ENCODE assay signal across 13 cellular contexts in genomic region chr1:198637915-198638437, GRCh38. TPM values are rescaled to one million over a fixed set of nuclear protein-coding genes. Genes with fewer than 3 reads are reported as not detected.
DNase-seq lines count a peak whose midpoint lies in the region; ATAC-seq, FAIRE-seq and TF ChIP-seq lines count a peak whose summit lies in the region.
"Had no signal": no experiment of that assay in that cellular context is flagged by ENCODE, and none has a peak within 500 bp of the region (broad histone marks: within the 10 kb centered on the region; RNA-seq: fewer than 3 reads in every experiment).

No MANE protein-coding gene starts in this region.

- H3K4me2 ChIP-seq in OCI-LY7 (ENCODE audit: low read length): peak overlapping the region; percentile 96

- POLR2A ChIA-PET in activated CD4-positive, alpha-beta T cell treated with anti-CD3 and anti-CD28 coated beads, Interleukin-2, amount 10 ng/mL, durations not matched to agents 7 days and 5 days (lab: Charles Lee): interaction anchor here (0.6 to 1.9 kb wide), 4 partner anchors 13 to 329 kb away, joined by 3 to 5 read pairs (median 4); no protein-coding TSS in a partner anchor
- POLR2A ChIA-PET in OCI-LY7 (lab: Charles Lee) (interaction anchor here (0.7 to 12.5 kb wide), 27 partner anchors 8 to 294 kb away, joined by 3 to 405 read pairs (median 6); partner anchors contain the start of gene ATP6V1G3), GM10248 (lab: Yijun Ruan, JAX) (no interaction called here)

- CTCF ChIA-PET in activated CD4-positive, alpha-beta T cell treated with anti-CD3 and anti-CD28 coated beads, Interleukin-2, amount 10 ng/mL, durations not matched to agents 7 days and 5 days (lab: Charles Lee): interaction anchor here (6.0 to 10.6 kb wide), 2 partner anchors 12 to 16 kb away, joined by 46 to 109 read pairs; no protein-coding TSS in a partner anchor
- CTCF ChIA-PET in OCI-LY7 (lab: Charles Lee; ENCODE audit: unreplicated experiment) (interaction anchor here (0.5 to 1.4 kb wide), 2 partner anchors 16 to 41 kb away, joined by 3 to 7 read pairs; no protein-coding TSS in a partner anchor), GM10248 (lab: Yijun Ruan, JAX) (interaction anchor here (1.6 to 5.0 kb wide), 2 partner anchors 16 to 29 kb away, joined by 4 to 24 read pairs; no protein-coding TSS in a partner anchor)

- H3K9me2 ChIP-seq in OCI-LY7 (ENCODE audit: insufficient read depth, low read length): no peaks in the 10 kb centered on the region

- H3K4me1 ChIP-seq in OCI-LY7 (ENCODE audit: insufficient read depth, low read length, poor library complexity, severe bottlenecking): peaks cover 62% of the 10 kb centered on the region

- H3K36me3 Mint-ChIP-seq in activated CD4-positive, alpha-beta T cell treated with anti-CD3 and anti-CD28 coated beads, Interleukin-2, amount 10 ng/mL, durations not matched to agents 7 days and 5 days (ENCODE audit: low read depth): peaks cover 54% of the 10 kb centered on the region
- peaks cover 50% of the 10 kb centered on the region for H3K36me3 Mint-ChIP-seq in stimulated activated effector memory CD8-positive, alpha-beta T cell treated with anti-CD3 and anti-CD28 coated beads, Interleukin-12 subunit alpha, Interleukin-12 subunit beta, amount 100 ng/mL, for 72 hours
- H3K36me3 Mint-ChIP-seq: type B pancreatic cell had no signal

- intact Hi-C loops in OCI-LY7 (cut with micrococcal nuclease; ENCODE audit: unreplicated experiment): loop anchor here (1.0 to 2.0 kb wide), 3 partner anchors 19 to 295 kb away; no protein-coding TSS in a partner anchor
- intact Hi-C loops in cardiac septum (cut with DNase I): no loop called here

- FAIRE-seq in colon (lab: Jason Lieb, UNC): peak; percentile 38

- H3K27me3 Mint-ChIP-seq in activated CD4-positive, alpha-beta T cell treated with anti-CD3 and anti-CD28 coated beads, Interleukin-2, amount 10 ng/mL, durations not matched to agents 7 days and 5 days: no peaks in the 10 kb centered on the region
- H3K27me3 Mint-ChIP-seq: type B pancreatic cell had no signal

- peak overlapping the region; percentile 84 for H3K4me3 Mint-ChIP-seq in activated CD4-positive, alpha-beta T cell treated with anti-CD3 and anti-CD28 coated beads, Interleukin-2, amount 10 ng/mL, durations not matched to agents 7 days and 5 days
- peak overlapping the region; percentile 67 for H3K4me3 Mint-ChIP-seq in stimulated activated effector memory CD8-positive, alpha-beta T cell treated with anti-CD3 and anti-CD28 coated beads, Interleukin-12 subunit alpha, Interleukin-12 subunit beta, amount 100 ng/mL, for 72 hours
- H3K4me3 Mint-ChIP-seq: type B pancreatic cell had no signal

- peak overlapping the region; percentile 96 for H3K27ac ChIP-seq in OCI-LY7 (ENCODE audit: low read depth, low read length, poor library complexity, severe bottlenecking)
- H3K27ac ChIP-seq: cardiac muscle cell had no signal

- H3K27ac Mint-ChIP-seq in activated CD4-positive, alpha-beta T cell treated with anti-CD3 and anti-CD28 coated beads, Interleukin-2, amount 10 ng/mL, durations not matched to agents 7 days and 5 days: peak overlapping the region; percentile 95
- H3K27ac Mint-ChIP-seq in stimulated activated effector memory CD8-positive, alpha-beta T cell treated with anti-CD3 and anti-CD28 coated beads, Interleukin-12 subunit alpha, Interleukin-12 subunit beta, amount 100 ng/mL, for 72 hours: peak overlapping the region; percentile 98
- H3K27ac Mint-ChIP-seq: type B pancreatic cell had no signal

- peaks cover 49% of the 10 kb centered on the region for H3K79me2 ChIP-seq in OCI-LY7 (ENCODE audit: insufficient read depth, low read depth, low read length)

- H3K36me3 ChIP-seq in OCI-LY7 (ENCODE audit: insufficient read depth, low read length): peaks cover 38% of the 10 kb centered on the region
- H3K36me3 ChIP-seq: cardiac muscle cell had no signal

- peaks cover 53% of the 10 kb centered on the region for H3K4me1 Mint-ChIP-seq in activated CD4-positive, alpha-beta T cell treated with anti-CD3 and anti-CD28 coated beads, Interleukin-2, amount 10 ng/mL, durations not matched to agents 7 days and 5 days
- H3K4me1 Mint-ChIP-seq in stimulated activated effector memory CD8-positive, alpha-beta T cell treated with anti-CD3 and anti-CD28 coated beads, Interleukin-12 subunit alpha, Interleukin-12 subunit beta, amount 100 ng/mL, for 72 hours: peaks cover 47% of the 10 kb centered on the region

- DNase-seq in activated CD4-positive, alpha-beta T cell treated with anti-CD3 and anti-CD28 coated beads, Interleukin-2, amount 10 ng/mL, durations not matched to agents 7 days and 5 days: no peak
- no peak for DNase-seq in activated CD4-positive, alpha-beta T cell treated with anti-CD3 and anti-CD28 coated beads for 1 hour
- DNase-seq in OCI-LY7 (ENCODE audit: low spot score) (no peak), cardiac septum (ENCODE audit: low spot score) (no peak), GM10248 (ENCODE audit: extremely low spot score) (no peak)
- no peak for DNase-seq in stimulated activated effector memory CD8-positive, alpha-beta T cell treated with anti-CD3 and anti-CD28 coated beads, Interleukin-12 subunit alpha, Interleukin-12 subunit beta, amount 100 ng/mL, for 72 hours (ENCODE audit: low spot score in 2 of 2)
- DNase-seq: DMS153, NCI-H524 had no signal

- peak overlapping the region; percentile 42; the same call in 1 of the 2 replicates for H2AFZ ChIP-seq in OCI-LY7 (ENCODE audit: low read length)

- no peak for ATAC-seq in stimulated activated effector memory CD8-positive, alpha-beta T cell treated with anti-CD3 and anti-CD28 coated beads, Interleukin-12 subunit alpha, Interleukin-12 subunit beta, amount 100 ng/mL, for 72 hours
- no peak for ATAC-seq in HG02885 (IDR thresholded peaks at IDR 0.05; ENCODE audit: poor library complexity, unreplicated experiment)

- H3K9me3 Mint-ChIP-seq in activated CD4-positive, alpha-beta T cell treated with anti-CD3 and anti-CD28 coated beads, Interleukin-2, amount 10 ng/mL, durations not matched to agents 7 days and 5 days: peaks cover 19% of the 10 kb centered on the region
- H3K9me3 Mint-ChIP-seq in stimulated activated effector memory CD8-positive, alpha-beta T cell treated with anti-CD3 and anti-CD28 coated beads, Interleukin-12 subunit alpha, Interleukin-12 subunit beta, amount 100 ng/mL, for 72 hours: peaks cover 12% of the 10 kb centered on the region

- TSS peak; percentile 68 for BruUV-seq in OCI-LY7 (replicated peaks; lab: Mats Ljungman, UMichigan)

- TF ChIP-seq CTCF in OCI-LY7 (conservative IDR thresholded peaks at IDR 0.05; ENCODE audit: low read length): no peak
- TF ChIP-seq CTCF in GM10248 (IDR thresholded peaks at IDR 0.05; ENCODE audit: control extremely low read depth, extremely low read depth, low read depth, missing control alignments): no peak

- H4K20me1 ChIP-seq in OCI-LY7 (ENCODE audit: insufficient read depth, low read length): no peaks in the 10 kb centered on the region

- peak overlapping the region; percentile 87 for H3K4me3 ChIP-seq in OCI-LY7 (ENCODE audit: low read depth, low read length, poor library complexity, severe bottlenecking)
- H3K4me3 ChIP-seq: cardiac muscle cell had no signal

- peaks cover 13% of the 10 kb centered on the region; the same call in 1 of the 2 replicates for H3K9me3 ChIP-seq in OCI-LY7 (ENCODE audit: low read length)

RNA-seq across cellular contexts. Expression of gene PTPRC, which starts 0.9 kb away (rescaled TPM):
- total RNA-seq in activated CD4-positive, alpha-beta T cell treated with anti-CD3 and anti-CD28 coated beads, Interleukin-2, amount 10 ng/mL, durations not matched to agents 7 days and 5 days: 100 to 1,000 TPM; 700 to 862 TPM
- total RNA-seq in OCI-LY7 (2014; rRNA removed; shearing (Covaris generic)): 161 and 177 TPM in 2 replicates
- total RNA-seq in OCI-LY7 (2022) (241 and 264 TPM in 2 replicates), cardiac septum (11.4 TPM)
- total RNA-seq: A673, cardiac muscle cell had no signal

Comparison
In these comparisons a context has a peak if more than half of its experiments do, and no peak if none do; other contexts are left out.
1. RNA of gene PTPRC, which starts 0.9 kb away (total RNA-seq): 700 to 862 TPM in activated CD4-positive, alpha-beta T cell treated with anti-CD3 and anti-CD28 coated beads, Interleukin-2, amount 10 ng/mL, durations not matched to agents 7 days and 5 days and 161 to 264 TPM in OCI-LY7; 11.4 TPM in cardiac septum (single experiment); every median in the first group is over 10 times any median in the second.